In genomic region chr9:127707766-127708165, GRCh38 we compare ENCODE assay signal across 10 cellular contexts. TPM values are rescaled to one million over a fixed set of nuclear protein-coding genes. Genes with fewer than 3 reads are reported as not detected.
DNase-seq lines count a peak whose midpoint lies in the region; ATAC-seq and TF ChIP-seq lines count a peak whose summit lies in the region.
"Had no signal": no experiment of that assay in that cellular context is flagged by ENCODE, and none has a peak within 500 bp of the region (broad histone marks: within the 10 kb centered on the region; RNA-seq: fewer than 3 reads in every experiment).

No MANE protein-coding gene starts in this region.

- H3K9me2 ChIP-seq in MM.1S (replicated peaks; ENCODE audit: insufficient read depth, low read length), result no peaks in the 10 kb centered on the region

- H3K4me3 Mint-ChIP-seq in activated CD4-positive, alpha-beta memory T cell treated with anti-CD3 and anti-CD28 coated beads for 36 hours, result no peak overlapping the region
- H3K4me3 Mint-ChIP-seq in naive thymus-derived CD8-positive, alpha-beta T cell, result peak overlapping the region in 1 of 10 donors; percentile 15

- no peaks in the 10 kb centered on the region for H3K4me1 ChIP-seq in MM.1S (ENCODE audit: low read length)
- peaks cover 0 to 5% (median 2%) of the 10 kb centered on the region in 4 donors for H3K4me1 ChIP-seq in esophagus muscularis mucosa

- no peak overlapping the region for H3K4me2 ChIP-seq in MM.1S (ENCODE audit: low read depth, low read length)

- CTCF ChIA-PET in activated CD4-positive, alpha-beta memory T cell treated with anti-CD3 and anti-CD28 coated beads for 36 hours (lab: Charles Lee), result interaction anchor here (0.9 to 3.6 kb wide), 2 partner anchors 27 to 162 kb away, joined by 4 to 17 read pairs; partner anchors contain the start of gene TOR2A

- H3K9me3 Mint-ChIP-seq in activated CD4-positive, alpha-beta memory T cell treated with anti-CD3 and anti-CD28 coated beads for 36 hours, result no peaks in the 10 kb centered on the region
- peaks cover 0 to 2% (median 0%) of the 10 kb centered on the region in 9 donors for H3K9me3 Mint-ChIP-seq in naive thymus-derived CD8-positive, alpha-beta T cell

- no peaks in the 10 kb centered on the region for H3K36me3 Mint-ChIP-seq in activated CD4-positive, alpha-beta memory T cell treated with anti-CD3 and anti-CD28 coated beads for 36 hours
- H3K36me3 Mint-ChIP-seq in naive thymus-derived CD8-positive, alpha-beta T cell, result no peaks in the 10 kb centered on the region

- H2AFZ ChIP-seq in MM.1S (ENCODE audit: low read length), result no peak overlapping the region

- H3K27me3 Mint-ChIP-seq in activated CD4-positive, alpha-beta memory T cell treated with anti-CD3 and anti-CD28 coated beads for 36 hours, result no peaks in the 10 kb centered on the region
- H3K27me3 Mint-ChIP-seq in naive thymus-derived CD8-positive, alpha-beta T cell, result peaks cover 0 to 1% (median 0%) of the 10 kb centered on the region in 5 donors

- POLR2A ChIA-PET in activated CD4-positive, alpha-beta memory T cell treated with anti-CD3 and anti-CD28 coated beads for 36 hours (lab: Charles Lee), result no interaction called here
- POLR2A ChIA-PET in naive thymus-derived CD8-positive, alpha-beta T cell (lab: Charles Lee), result no interaction called here

- H3K36me3 ChIP-seq in MM.1S (replicated peaks; ENCODE audit: insufficient read depth, low read length) (no peaks in the 10 kb centered on the region), esophagus muscularis mucosa (peaks cover 0 to 7% (median 2%) of the 10 kb centered on the region in 4 donors)

- intact Hi-C loops in activated CD4-positive, alpha-beta memory T cell treated with anti-CD3 and anti-CD28 coated beads for 36 hours (cut with micrococcal nuclease), result no loop called here
- intact Hi-C loops in esophagus muscularis mucosa (cut with DNase I), result no loop called here

- H3K9ac ChIP-seq in MM.1S (ENCODE audit: low read length), result no peak overlapping the region

- no peaks in the 10 kb centered on the region for H3K79me2 ChIP-seq in MM.1S (ENCODE audit: low read length)

- TF ChIP-seq CTCF in MM.1S (IDR thresholded peaks at IDR 0.05; ENCODE audit: low read length) (peak; percentile 25; the same call in 1 of the 2 replicates), esophagus muscularis mucosa (IDR thresholded peaks at IDR 0.05) (no peak)

- H3K27ac ChIP-seq in MM.1S (ENCODE audit: low read length) (no peak overlapping the region), esophagus muscularis mucosa (replicated peaks in 1 of 4) (no peak overlapping the region)

- H4K20me1 ChIP-seq in MM.1S (ENCODE audit: insufficient read depth, low read length), result no peaks in the 10 kb centered on the region

- no peak for TF ChIP-seq EP300 in esophagus muscularis mucosa (IDR thresholded peaks at IDR 0.05)

- 76% methylated on average over 5 of the region's 5 CpGs for WGBS in esophagus muscularis mucosa

- no peak for TF ChIP-seq POLR2A in esophagus muscularis mucosa (IDR thresholded peaks at IDR 0.05; ENCODE audit: low read depth)

- H3K27me3 ChIP-seq in MM.1S (replicated peaks; ENCODE audit: insufficient read depth, low read length), result no peaks in the 10 kb centered on the region
- H3K27me3 ChIP-seq in esophagus muscularis mucosa, result peaks cover 0 to 15% (median 0%) of the 10 kb centered on the region in 4 donors

- H3K9me3 ChIP-seq in MM.1S (replicated peaks; ENCODE audit: insufficient read depth, low read length) (no peaks in the 10 kb centered on the region), esophagus muscularis mucosa (no peaks in the 10 kb centered on the region)

- DNase-seq in SIG-M5 treated with dmso at 0.1 percent for 504 hours (lab: John Stamatoyannopoulos, UW; ENCODE audit: unreplicated experiment) (peak; percentile 6), SIG-M5 (lab: John Stamatoyannopoulos, UW) (no peak), MM.1S (peak; percentile 12), esophagus muscularis mucosa (ENCODE audit: extremely low spot score) (no peak), cortex of kidney (lab: John Stamatoyannopoulos, UW) (no peak)
- peak; percentile 63 for DNase-seq in activated CD4-positive, alpha-beta memory T cell treated with anti-CD3 and anti-CD28 coated beads for 36 hours
- DNase-seq in naive thymus-derived CD8-positive, alpha-beta T cell, result peak in 2 of 10 donors; percentile 9 to 27
- DNase-seq: NCI-H2029 had no signal

- H3K27ac Mint-ChIP-seq in activated CD4-positive, alpha-beta memory T cell treated with anti-CD3 and anti-CD28 coated beads for 36 hours, result no peak overlapping the region
- peak overlapping the region in 3 of 10 donors; percentile 27 to 87 (median 59) for H3K27ac Mint-ChIP-seq in naive thymus-derived CD8-positive, alpha-beta T cell

- peak; percentile 72 to 73 for ATAC-seq in naive thymus-derived CD8-positive, alpha-beta T cell
- no peak for ATAC-seq in GM18519 (IDR thresholded peaks at IDR 0.05; ENCODE audit: low FRiP score, unreplicated experiment)

- H3K4me3 ChIP-seq in MM.1S (ENCODE audit: low read length), result no peak overlapping the region
- no peak overlapping the region for H3K4me3 ChIP-seq in esophagus muscularis mucosa

- H3F3A ChIP-seq in MM.1S (ENCODE audit: insufficient read depth, low read length), result no peaks in the 10 kb centered on the region

- H3K4me1 Mint-ChIP-seq in activated CD4-positive, alpha-beta memory T cell treated with anti-CD3 and anti-CD28 coated beads for 36 hours (ENCODE audit: low read depth), result peaks cover 22% of the 10 kb centered on the region
- H3K4me1 Mint-ChIP-seq in naive thymus-derived CD8-positive, alpha-beta T cell, result peaks cover 15 to 32% (median 28%) of the 10 kb centered on the region in 4 donors

RNA-seq across cellular contexts. Expression of gene CFAP157, which starts 1.0 kb away (rescaled TPM):
- total RNA-seq in activated CD4-positive, alpha-beta memory T cell treated with anti-CD3 and anti-CD28 coated beads for 36 hours, result under 1 TPM in 1 of 2 experiments, not detected in 1; 0.10 TPM
- total RNA-seq in naive thymus-derived CD8-positive, alpha-beta T cell, result under 1 TPM; 0.58 to 0.99 TPM
- polyA plus RNA-seq in naive thymus-derived CD8-positive, alpha-beta T cell, result under 1 TPM; 0.18 to 0.32 (median 0.23) TPM
- under 1 TPM in 2 of 4 donors, not detected in 2; 0.26 to 0.42 TPM for total RNA-seq in esophagus muscularis mucosa
- total RNA-seq: skeletal muscle tissue had no signal

RNA-seq across cellular contexts. Expression of gene PTRH1, which starts 7.7 kb away (rescaled TPM):
- total RNA-seq in activated CD4-positive, alpha-beta memory T cell treated with anti-CD3 and anti-CD28 coated beads for 36 hours, result 10 to 100 TPM; 20.9 to 22.7 TPM
- total RNA-seq in naive thymus-derived CD8-positive, alpha-beta T cell, result 1 to 10 TPM; 8.8 to 8.9 TPM
- 10 to 100 TPM; 26.2 to 37.7 (median 30.9) TPM for polyA plus RNA-seq in naive thymus-derived CD8-positive, alpha-beta T cell
- 10 to 100 TPM; 16.8 to 23.5 (median 20.5) TPM for total RNA-seq in esophagus muscularis mucosa

RNA-seq across cellular contexts. Expression of gene TTC16, which starts 8.1 kb away (rescaled TPM):
- total RNA-seq in activated CD4-positive, alpha-beta memory T cell treated with anti-CD3 and anti-CD28 coated beads for 36 hours, result under 1 TPM; 0.61 to 0.69 TPM
- total RNA-seq in naive thymus-derived CD8-positive, alpha-beta T cell, result 1 to 10 TPM; 7.2 to 8.2 TPM
- 1 to 10 TPM; 1.8 to 4.4 (median 3.0) TPM for polyA plus RNA-seq in naive thymus-derived CD8-positive, alpha-beta T cell
- under 1 TPM in 3 of 4 donors, not detected in 1; under 0.01 to 0.17 (median 0.11) TPM for total RNA-seq in esophagus muscularis mucosa
- total RNA-seq: skeletal muscle tissue had no signal

RNA-seq across cellular contexts. Expression of gene TOR2A, which starts 27.3 kb away (rescaled TPM):
- 10 to 100 TPM; 12.7 to 16.2 TPM for total RNA-seq in activated CD4-positive, alpha-beta memory T cell treated with anti-CD3 and anti-CD28 coated beads for 36 hours
- total RNA-seq in naive thymus-derived CD8-positive, alpha-beta T cell, result 10 to 100 TPM in 1 of 2 experiments, 1 to 10 TPM in 1; 9.8 to 13.9 TPM
- 10 to 100 TPM; 18.1 to 24.7 (median 23.5) TPM for polyA plus RNA-seq in naive thymus-derived CD8-positive, alpha-beta T cell
- total RNA-seq in esophagus muscularis mucosa, result 1 to 10 TPM; 5.4 to 9.2 (median 7.0) TPM

Comparison
In these comparisons a context has a peak if more than half of its experiments do, and no peak if none do; other contexts are left out.
1. DNase-seq: peak in SIG-M5 treated with dmso at 0.1 percent for 504 hours (single experiment), MM.1S (single experiment) and activated CD4-positive, alpha-beta memory T cell treated with anti-CD3 and anti-CD28 coated beads for 36 hours (single experiment); none in SIG-M5 (single experiment), esophagus muscularis mucosa (single experiment) and cortex of kidney (single experiment).
2. RNA of gene TTC16, which starts 8.1 kb away (total RNA-seq): 7.2 to 8.2 TPM in naive thymus-derived CD8-positive, alpha-beta T cell; 0.61 to 0.69 TPM in activated CD4-positive, alpha-beta memory T cell treated with anti-CD3 and anti-CD28 coated beads for 36 hours and under 0.01 to 0.17 TPM in esophagus muscularis mucosa; every median in the first group is over 4 times any median in the second.